11 cellular contexts compared by ENCODE assay signal in the genomic region with DNA sequence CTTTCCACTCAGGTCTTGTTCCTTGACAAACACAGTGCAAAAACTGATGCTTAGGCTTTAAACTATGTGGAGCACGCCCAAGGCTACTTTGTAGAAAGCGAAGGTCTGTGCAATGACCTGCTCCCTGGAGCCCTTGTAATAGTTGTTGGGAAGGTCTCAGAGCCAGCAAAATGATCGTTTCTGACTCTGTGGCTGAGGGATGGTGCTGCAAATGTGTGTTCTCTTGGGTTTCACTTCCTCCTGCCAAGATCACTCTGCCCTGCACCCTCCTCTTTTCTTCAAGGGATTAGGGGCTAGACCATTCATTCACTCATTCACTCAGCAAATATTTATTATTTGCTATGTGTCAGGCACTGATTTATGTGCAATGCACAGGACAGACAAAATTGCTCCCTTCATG.
A peak's percentile ranks its signal among the peaks of the same experiment; 100 is the strongest.
DNase-seq lines count a peak whose midpoint lies in the region; ATAC-seq and TF ChIP-seq lines count a peak whose summit lies in the region.
"Had no signal": no experiment of that assay in that cellular context is flagged by ENCODE, and none has a peak within 500 bp of the region (broad histone marks: within the 10 kb centered on the region; RNA-seq: fewer than 3 reads in every experiment).

No MANE protein-coding gene starts in this region.

- no peaks in the 10 kb centered on the region for H3K27me3 ChIP-seq in Karpas-422 (ENCODE audit: low read length)
- no peaks in the 10 kb centered on the region for H3K27me3 ChIP-seq in lower lobe of right lung (ENCODE audit: low read depth)
- H3K27me3 ChIP-seq: uterus had no signal

- ATAC-seq in GM18858 (IDR thresholded peaks at IDR 0.05; ENCODE audit: unreplicated experiment) (peak; percentile 94), GM21723 (IDR thresholded peaks at IDR 0.05; ENCODE audit: unreplicated experiment) (peak; percentile 84), lower lobe of right lung (peak; percentile 69 to 71), HG02852 (IDR thresholded peaks at IDR 0.05; ENCODE audit: unreplicated experiment) (no peak)

- H3K9me2 ChIP-seq in Karpas-422 (replicated peaks; ENCODE audit: insufficient read depth, low read length), result no peaks in the 10 kb centered on the region

- peak overlapping the region; percentile 17; the same call in 1 of the 2 replicates for H2AFZ ChIP-seq in Karpas-422 (ENCODE audit: low read length)

- peak overlapping the region; percentile 26; the same call in 1 of the 2 replicates for H3K4me3 ChIP-seq in Karpas-422 (ENCODE audit: low read length)
- H3K4me3 ChIP-seq in lower lobe of right lung, result no peak overlapping the region
- H3K4me3 ChIP-seq: uterus had no signal

- H3K79me2 ChIP-seq in Karpas-422 (ENCODE audit: low read length), result no peaks in the 10 kb centered on the region

- TF ChIP-seq CTCF in lower lobe of right lung (IDR thresholded peaks at IDR 0.05), result no peak

- intact Hi-C loops in lower lobe of right lung (cut with DNase I), result no loop called here

- no peaks in the 10 kb centered on the region for H3K36me3 ChIP-seq in Karpas-422 (ENCODE audit: insufficient read depth, low read length)
- H3K36me3 ChIP-seq in lower lobe of right lung, result no peaks in the 10 kb centered on the region
- H3K36me3 ChIP-seq: uterus had no signal

- H3K4me1 ChIP-seq in Karpas-422 (ENCODE audit: low read length), result peaks cover 22% of the 10 kb centered on the region
- peaks cover 30% of the 10 kb centered on the region for H3K4me1 ChIP-seq in lower lobe of right lung
- H3K4me1 ChIP-seq: uterus had no signal

- H4K20me1 ChIP-seq in Karpas-422 (ENCODE audit: insufficient read depth, low read depth, low read length), result no peaks in the 10 kb centered on the region

- H3K9ac ChIP-seq in Karpas-422 (ENCODE audit: low read length), result peak overlapping the region; percentile 42

- no peaks in the 10 kb centered on the region for H3K9me3 ChIP-seq in Karpas-422 (ENCODE audit: low read length)
- H3K9me3 ChIP-seq in lower lobe of right lung, result no peaks in the 10 kb centered on the region
- H3K9me3 ChIP-seq: uterus had no signal

- H3K4me2 ChIP-seq in Karpas-422 (ENCODE audit: low read depth, low read length, poor library complexity, severe bottlenecking), result peak overlapping the region; percentile 54

- DNase-seq in Karpas-422 (peak; percentile 79), lower lobe of right lung (no peak), HCEC 1CT (no peak), dedifferentiated amniotic fluid mesenchymal stem cell (ENCODE audit: extremely low spot score) (no peak)
- DNase-seq in activated naive CD4-positive, alpha-beta T cell treated with Interleukin-2 at 50 U/mL for 16 hours, result no peak
- DNase-seq: activated gamma-delta T cell treated with Interleukin-2 at 50 U/mL for 16 hours, NCI-H82, uterus had no signal

- H3K27ac ChIP-seq in Karpas-422 (ENCODE audit: low read length) (no peak overlapping the region), lower lobe of right lung (no peak overlapping the region)
- H3K27ac ChIP-seq: uterus had no signal
